8 cellular contexts compared by ENCODE assay signal in the genomic region with DNA sequence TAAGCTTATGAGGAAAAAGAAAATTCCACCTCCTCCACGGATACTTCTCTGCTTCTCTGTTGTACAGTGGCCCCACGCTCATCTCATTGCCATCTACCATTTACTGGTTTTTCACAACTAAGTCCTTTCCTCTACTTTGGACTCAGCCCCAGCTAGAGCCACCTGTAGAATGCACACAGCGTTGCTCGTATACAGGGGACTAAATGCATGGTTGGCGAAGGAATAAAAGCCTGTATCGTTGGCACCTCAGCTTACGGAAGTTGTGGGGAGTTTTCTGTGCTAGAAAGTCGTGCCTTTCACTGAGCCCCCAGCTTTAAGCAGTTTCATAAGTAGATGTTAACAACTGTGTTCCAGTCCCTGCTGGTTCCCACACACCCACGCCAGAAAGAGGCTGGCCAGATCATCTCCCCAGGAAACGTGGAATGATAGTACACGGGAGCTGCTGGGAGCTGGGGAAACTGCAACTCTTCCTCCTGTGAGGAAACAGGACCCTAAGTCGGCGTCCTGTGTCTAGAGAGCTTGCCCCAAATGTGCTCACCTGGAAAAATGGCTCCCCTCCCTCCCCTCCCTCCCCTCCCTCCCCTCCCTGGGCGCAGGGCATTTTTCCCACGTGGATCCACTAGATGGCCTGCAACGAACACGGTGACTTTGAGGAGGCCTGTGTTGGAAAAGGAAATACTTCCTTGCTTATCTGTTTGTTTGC. TPM values are rescaled to one million over a fixed set of nuclear protein-coding genes. Genes with fewer than 3 reads are reported as not detected.
DNase-seq lines count a peak whose midpoint lies in the region; ATAC-seq and TF ChIP-seq lines count a peak whose summit lies in the region.

No MANE protein-coding gene starts in this region.

- no peak overlapping the region for H3K4me3 Mint-ChIP-seq in effector memory CD8-positive, alpha-beta T cell

- no peak overlapping the region for H3K27ac ChIP-seq in colonic mucosa

- H3K27me3 Mint-ChIP-seq in effector memory CD8-positive, alpha-beta T cell, result peaks cover 22 to 27% of the 10 kb centered on the region in 2 donors

- no peaks in the 10 kb centered on the region for H3K27me3 ChIP-seq in colonic mucosa

- H3K36me3 ChIP-seq in colonic mucosa, result no peaks in the 10 kb centered on the region

- no peaks in the 10 kb centered on the region for H3K9me3 ChIP-seq in colonic mucosa

- TF ChIP-seq CTCF in colonic mucosa (IDR thresholded peaks at IDR 0.05), result no peak

- H3K36me3 Mint-ChIP-seq in effector memory CD8-positive, alpha-beta T cell (ENCODE audit: insufficient read depth), result no peaks in the 10 kb centered on the region

- no peaks in the 10 kb centered on the region for H3K4me1 ChIP-seq in colonic mucosa

- no peak for ATAC-seq in GM21367 (IDR thresholded peaks at IDR 0.05; ENCODE audit: unreplicated experiment)
- no peak for ATAC-seq in effector memory CD8-positive, alpha-beta T cell (replicated peaks)

- peaks cover 3 to 7% of the 10 kb centered on the region in 2 donors for H3K9me3 Mint-ChIP-seq in effector memory CD8-positive, alpha-beta T cell

- no peak overlapping the region for H3K4me3 ChIP-seq in colonic mucosa

- DNase-seq in ELF-1 (ENCODE audit: low read depth, low spot score) (peak; percentile 56), NCI-H2171 treated with DMSO at 0.1 percent for 48 hours (lab: John Stamatoyannopoulos, UW) (peak; percentile 80), colonic mucosa (peak; percentile 41), medulla oblongata (ENCODE audit: extremely low spot score) (peak; percentile 90)
- DNase-seq in activated T-cell treated with anti-CD3 and anti-CD28 coated beads, Interleukin-2, amount 50 U/mL, for 1 hour, result no peak
- DNase-seq in activated CD4-positive, alpha-beta T cell treated with anti-CD3 and anti-CD28 coated beads for 48 hours, result no peak
- DNase-seq in effector memory CD8-positive, alpha-beta T cell, result no peak

- intact Hi-C loops in colonic mucosa (cut with DNase I), result no loop called here

- peaks cover 0 to 7% of the 10 kb centered on the region in 2 donors for H3K4me1 Mint-ChIP-seq in effector memory CD8-positive, alpha-beta T cell (ENCODE audit: low read depth in 2 of 2)

- H3K27ac Mint-ChIP-seq in effector memory CD8-positive, alpha-beta T cell, result no peak overlapping the region

- no peak overlapping the region for H3K9ac ChIP-seq in colonic mucosa (ENCODE audit: low read depth in 2 of 2, low read length in 2 of 2)

RNA-seq across cellular contexts. Expression of gene RFX8, which starts 43.7 kb away (rescaled TPM):
- not detected for total RNA-seq in colonic mucosa

Comparison
In these comparisons a context has a peak if more than half of its experiments do, and no peak if none do; other contexts are left out.
1. DNase-seq: peak in ELF-1 (single experiment), NCI-H2171 treated with DMSO at 0.1 percent for 48 hours (single experiment), colonic mucosa (single experiment) and medulla oblongata (single experiment); none in activated T-cell treated with anti-CD3 and anti-CD28 coated beads, Interleukin-2, amount 50 U/mL, for 1 hour (single experiment), activated CD4-positive, alpha-beta T cell treated with anti-CD3 and anti-CD28 coated beads for 48 hours (single experiment) and effector memory CD8-positive, alpha-beta T cell (0 of 3).